27 cellular contexts compared by ENCODE assay signal in the genomic region with DNA sequence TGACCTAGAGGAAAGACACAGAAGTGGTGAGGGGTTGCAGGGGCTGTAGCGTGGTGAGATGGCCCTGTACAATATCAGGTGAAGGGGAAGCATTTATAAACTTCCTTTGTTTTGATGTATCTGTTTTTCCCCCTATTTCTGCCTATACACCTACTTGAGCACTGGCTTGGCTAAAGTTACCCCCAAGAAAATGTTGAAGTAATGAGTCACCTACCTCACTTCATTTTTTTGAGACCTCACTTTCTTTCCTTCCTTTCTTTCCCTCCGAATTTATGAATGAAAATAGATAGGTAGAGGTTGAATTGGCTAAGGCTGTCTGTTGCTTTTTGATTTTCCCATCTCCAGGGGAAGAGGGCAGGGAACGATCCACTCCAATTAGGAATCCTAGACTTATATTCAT.
DNase-seq lines count a peak whose midpoint lies in the region; FAIRE-seq and TF ChIP-seq lines count a peak whose summit lies in the region.
"Had no signal": no experiment of that assay in that cellular context is flagged by ENCODE, and none has a peak within 500 bp of the region (broad histone marks: within the 10 kb centered on the region; RNA-seq: fewer than 3 reads in every experiment).

No MANE protein-coding gene starts in this region.

- TF ChIP-seq CTCF in Caco-2 (IDR thresholded peaks at IDR 0.05; ENCODE audit: insufficient read depth in 1 of 2, low read depth in 1 of 2, low read length in 1 of 2, severe bottlenecking in 1 of 2, unreplicated experiment in 1 of 2) = no peak
- no peak for TF ChIP-seq CTCF in BE2C (IDR thresholded peaks at IDR 0.05; ENCODE audit: low read depth, low read length)

- no peaks in the 10 kb centered on the region for H3K36me3 Mint-ChIP-seq in Caco-2 (ENCODE audit: insufficient read depth, unreplicated experiment)
- H3K36me3 Mint-ChIP-seq: activated naive CD8-positive, alpha-beta T cell treated with anti-CD3 and anti-CD28 coated beads, Interleukin-2, amount 10 ng/mL, durations not matched to agents 7 days and 5 days; CD8-positive, alpha-beta memory T cell had no signal

- H3K4me3 Mint-ChIP-seq in Caco-2 (ENCODE audit: unreplicated experiment) = no peak overlapping the region
- H3K4me3 Mint-ChIP-seq: activated CD4-positive, alpha-beta memory T cell treated with anti-CD3 and anti-CD28 coated beads, Interleukin-2, amount 10 ng/mL, durations not matched to agents 7 days and 5 days; activated naive CD8-positive, alpha-beta T cell treated with anti-CD3 and anti-CD28 coated beads, Interleukin-2, amount 10 ng/mL, durations not matched to agents 7 days and 5 days; CD8-positive, alpha-beta memory T cell; nephron progenitor cell had no signal

- no peak for TF ChIP-seq POLR2A in H54 (IDR thresholded peaks at IDR 0.05; ENCODE audit: low read depth, low read length)

- no peaks in the 10 kb centered on the region for H3K36me3 ChIP-seq in Caco-2 (ENCODE audit: control insufficient read depth, insufficient read depth, low read length)
- no peaks in the 10 kb centered on the region for H3K36me3 ChIP-seq in BE2C
- H3K36me3 ChIP-seq: ascending aorta, HAP-1, ovary, upper lobe of right lung had no signal

- peaks cover 28% of the 10 kb centered on the region for H3K4me1 ChIP-seq in Caco-2
- no peaks in the 10 kb centered on the region; the same call in 1 of the 2 replicates for H3K4me1 ChIP-seq in BE2C

- no peaks in the 10 kb centered on the region for H3K27me3 Mint-ChIP-seq in Caco-2 (ENCODE audit: insufficient read depth, unreplicated experiment)
- H3K27me3 Mint-ChIP-seq: activated CD4-positive, alpha-beta memory T cell treated with anti-CD3 and anti-CD28 coated beads, Interleukin-2, amount 10 ng/mL, durations not matched to agents 7 days and 5 days; activated naive CD8-positive, alpha-beta T cell treated with anti-CD3 and anti-CD28 coated beads, Interleukin-2, amount 10 ng/mL, durations not matched to agents 7 days and 5 days; CD8-positive, alpha-beta memory T cell had no signal

- POLR2A ChIA-PET in Caco-2 (lab: Charles Lee) = interaction anchor here (0.6 kb wide), 1 partner anchor 242 kb away, joined by 6 read pairs; no protein-coding TSS in a partner anchor

- no peaks in the 10 kb centered on the region for H3K9me3 Mint-ChIP-seq in Caco-2 (ENCODE audit: unreplicated experiment)
- H3K9me3 Mint-ChIP-seq: activated CD4-positive, alpha-beta memory T cell treated with anti-CD3 and anti-CD28 coated beads, Interleukin-2, amount 10 ng/mL, durations not matched to agents 7 days and 5 days; activated naive CD8-positive, alpha-beta T cell treated with anti-CD3 and anti-CD28 coated beads, Interleukin-2, amount 10 ng/mL, durations not matched to agents 7 days and 5 days; CD8-positive, alpha-beta memory T cell; nephron progenitor cell had no signal

- no peak for DNase-seq in Caco-2
- no peak for DNase-seq in H54 (ENCODE audit: insufficient read length, low spot score)
- DNase-seq in astrocyte of the hippocampus (ENCODE audit: low read depth, low spot score) = peak; percentile 38
- peak; percentile 34 for DNase-seq in renal cortical epithelial cell (ENCODE audit: low read depth)
- DNase-seq in activated CD8-positive, alpha-beta memory T cell treated with anti-CD3 and anti-CD28 coated beads for 24 hours = no peak
- DNase-seq in BE2C = no peak
- no peak for DNase-seq in 8988T
- DNase-seq: activated CD4-positive, alpha-beta memory T cell treated with anti-CD3 and anti-CD28 coated beads, Interleukin-2, amount 10 ng/mL, durations not matched to agents 7 days and 5 days; activated CD4-positive, alpha-beta T cell treated with anti-CD3 and anti-CD28 coated beads for 1 hour; activated effector memory CD4-positive, alpha-beta T cell treated with Interleukin-2 at 50 U/mL for 16 hours; activated naive CD8-positive, alpha-beta T cell treated with anti-CD3 and anti-CD28 coated beads, Interleukin-2, amount 10 ng/mL, durations not matched to agents 7 days and 5 days; CD8-positive, alpha-beta memory T cell; DMS153; GF-D8; KG1; NCI-H1436; NCI-H345; NCI-H748 treated with DMSO at 0.1 percent for 48 hours; nephron progenitor cell; ovary; retina; small intestine; upper lobe of right lung had no signal

- BruUV-seq in Caco-2 (replicated peaks; lab: Mats Ljungman, UMichigan) = no TSS peak

- peak overlapping the region; percentile 57 for H3K27ac Mint-ChIP-seq in Caco-2 (ENCODE audit: unreplicated experiment)
- H3K27ac Mint-ChIP-seq: activated CD4-positive, alpha-beta memory T cell treated with anti-CD3 and anti-CD28 coated beads, Interleukin-2, amount 10 ng/mL, durations not matched to agents 7 days and 5 days; activated naive CD8-positive, alpha-beta T cell treated with anti-CD3 and anti-CD28 coated beads, Interleukin-2, amount 10 ng/mL, durations not matched to agents 7 days and 5 days; nephron progenitor cell had no signal

- H3K27me3 ChIP-seq in Caco-2 (replicated peaks; ENCODE audit: control insufficient read depth, insufficient read depth, low read length) (no peaks in the 10 kb centered on the region), BE2C (no peaks in the 10 kb centered on the region)
- H3K27me3 ChIP-seq: ascending aorta, ovary, upper lobe of right lung had no signal

- intact Hi-C loops in Caco-2 (cut with micrococcal nuclease; ENCODE audit: unreplicated experiment) = no loop called here

- CTCF ChIA-PET in Caco-2 (lab: Charles Lee) = interaction anchor here (0.9 kb wide), 1 partner anchor 74 kb away, joined by 3 read pairs; no protein-coding TSS in a partner anchor

- H3K4me3 ChIP-seq in Caco-2 (ENCODE audit: low read depth, low read length) (no peak overlapping the region), BE2C (ENCODE audit: low read depth, low read length) (no peak overlapping the region)
- H3K4me3 ChIP-seq: ascending aorta, HAP-1, lung, ovary, SK-N-MC, upper lobe of right lung had no signal

- peaks cover 47% of the 10 kb centered on the region for H3K4me1 Mint-ChIP-seq in Caco-2 (ENCODE audit: low read depth, unreplicated experiment)

- H3K9me3 ChIP-seq in Caco-2 (no peaks in the 10 kb centered on the region), BE2C (no peaks in the 10 kb centered on the region)
- H3K9me3 ChIP-seq: ascending aorta, HAP-1, ovary, upper lobe of right lung had no signal

- FAIRE-seq in H54 (lab: Jason Lieb, UNC) = peak; percentile 15
- FAIRE-seq: small intestine had no signal

Comparison
In these comparisons a context has a peak if more than half of its experiments do, and no peak if none do; other contexts are left out.
1. DNase-seq: peak in astrocyte of the hippocampus (single experiment) and renal cortical epithelial cell (single experiment); none in Caco-2 (0 of 2), H54 (single experiment), activated CD8-positive, alpha-beta memory T cell treated with anti-CD3 and anti-CD28 coated beads for 24 hours (single experiment), BE2C (single experiment) and 8988T (single experiment).